Comparison of ENCODE assay signal across 1 cellular context in the genomic region with DNA sequence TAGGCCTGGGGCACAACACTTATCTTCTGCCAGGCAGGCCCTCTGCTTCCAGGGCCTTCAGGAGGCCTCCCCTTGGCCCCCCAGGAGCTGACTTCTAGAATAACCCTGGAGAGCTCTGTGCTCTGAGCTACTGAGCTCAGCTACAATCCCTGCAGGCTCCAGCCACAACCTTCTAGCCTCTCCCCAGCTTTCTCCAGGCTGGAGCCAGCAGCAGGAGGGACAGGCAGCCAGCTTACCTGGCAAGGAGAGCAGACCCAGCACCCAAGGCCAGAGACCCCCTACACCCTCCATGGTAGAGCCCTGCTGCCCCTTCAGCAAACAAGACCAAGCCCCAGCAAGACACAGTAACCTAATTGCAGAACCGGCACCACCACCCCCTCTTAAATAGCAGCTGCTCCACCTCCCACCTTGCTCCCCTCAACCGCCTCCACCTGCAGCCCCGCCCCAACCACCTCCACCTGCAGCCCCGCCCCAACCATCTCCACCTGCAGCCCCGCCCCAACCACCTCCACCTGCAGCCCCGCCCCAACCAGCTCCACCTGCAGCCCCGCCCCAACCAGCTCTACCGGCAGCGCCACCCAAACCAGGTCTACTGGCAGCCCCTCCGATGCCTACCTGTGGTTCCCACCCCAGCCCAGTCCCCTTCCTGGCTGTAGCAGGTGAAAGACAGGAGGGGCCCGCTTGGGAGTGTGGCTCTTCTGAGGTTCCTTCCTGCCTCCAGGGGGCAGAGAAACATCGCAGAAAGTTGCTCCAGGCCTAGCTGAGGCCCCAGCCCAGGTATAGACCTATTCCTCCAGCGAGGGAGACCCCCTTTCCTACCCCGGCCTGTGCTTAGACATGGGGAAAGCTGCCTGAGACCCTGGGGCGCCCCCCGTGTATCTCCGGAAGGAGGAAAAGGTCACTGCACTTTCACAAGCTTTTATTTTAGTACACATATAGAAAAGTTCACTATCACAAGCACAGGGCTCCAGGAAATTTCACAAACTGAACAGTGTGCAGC.
TF ChIP-seq lines count a peak whose summit lies in the region.

A gene (minus strand): TSS at position 357 of the 1,000 bp plus-strand sequence. CDS start 66 bp downstream, at position 291.

TF ChIP-seq in H1, 55 proteins besides CTCF, POLR2A, EP300 and RAD21:
- TF ChIP-seq PHF8 (conservative IDR thresholded peaks at IDR 0.05; ENCODE audit: low read depth, low read length) (no peak), SIN3A (conservative IDR thresholded peaks at IDR 0.05 in 1 of 2, IDR thresholded peaks at IDR 0.05 in 1 of 2; ENCODE audit: low read depth in 1 of 2, low read length in 2 of 2) (peak in 1 of 2 experiments; percentile 62; a peak in 1 of 4 replicates), RBBP5 (IDR thresholded peaks at IDR 0.05; ENCODE audit: borderline replicate concordance, low read depth, low read length) (no peak), TAF7 (optimal IDR thresholded peaks at IDR 0.05; ENCODE audit: borderline replicate concordance, low read depth, low read length) (peak; percentile 31), TAF1 (IDR thresholded peaks at IDR 0.05; ENCODE audit: low read depth, low read length) (peak; percentile 43; the same call in 1 of the 2 replicates), YY1 (IDR thresholded peaks at IDR 0.05; ENCODE audit: low read depth, low read length) (peak; percentile 62; the same call in 1 of the 2 replicates), SIRT6 (IDR thresholded peaks at IDR 0.05; ENCODE audit: low read length) (no peak), TBP (IDR thresholded peaks at IDR 0.05; ENCODE audit: low read depth, low read length) (0 out of 2 replicates have a peak, but pooled peaks have one; percentile 35)
